In the genomic region with DNA sequence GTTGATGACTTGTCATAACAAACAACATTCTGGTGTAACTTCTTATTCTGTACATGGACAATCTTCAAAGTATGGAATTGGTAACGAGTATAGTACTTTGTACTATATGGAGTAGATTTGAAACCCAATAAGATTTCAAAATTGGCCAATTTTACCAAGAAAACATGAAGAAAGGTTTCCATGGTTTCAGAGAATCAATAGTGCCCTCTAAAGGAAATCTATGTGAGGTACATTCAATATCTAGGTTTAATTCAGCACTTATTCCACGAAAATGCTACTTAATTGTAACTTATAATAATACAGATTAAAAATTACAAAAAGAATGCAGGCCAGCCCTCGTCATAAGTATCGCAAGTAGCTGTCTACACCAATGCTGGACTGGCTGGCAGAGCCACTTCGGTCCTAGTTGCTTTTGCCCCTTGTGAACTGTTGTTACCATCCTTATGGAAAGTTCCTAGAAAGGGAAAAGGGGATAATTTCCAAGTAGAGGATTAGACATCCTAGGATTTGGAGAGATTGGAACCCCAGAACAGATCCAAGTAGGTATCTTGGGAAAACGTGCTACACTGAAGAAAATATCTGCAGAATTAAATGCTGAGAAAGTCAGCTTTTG, we compare ENCODE assay signal across 8 cellular contexts.
DNase-seq lines count a peak whose midpoint lies in the region; ATAC-seq, FAIRE-seq and TF ChIP-seq lines count a peak whose summit lies in the region.

No MANE protein-coding gene starts in this region.

- H3K36me3 ChIP-seq in pancreas, result no peaks in the 10 kb centered on the region

- peaks cover 0 to 2% (median 0%) of the 10 kb centered on the region in 3 donors for H3K27me3 Mint-ChIP-seq in immature natural killer cell (ENCODE audit: low read depth in 3 of 3)

- no peaks in the 10 kb centered on the region for H3K9me3 ChIP-seq in pancreas

- ATAC-seq in pancreas (peak in 3 of 4 donors; percentile 50 to 63 (median 59)), HG02763 (IDR thresholded peaks at IDR 0.05; ENCODE audit: unreplicated experiment) (no peak)

- peak; percentile 17 for DNase-seq in GM13977 (ENCODE audit: low spot score)
- peak; percentile 5 for DNase-seq in NCI-H2227 (lab: John Stamatoyannopoulos, UW; ENCODE audit: unreplicated experiment)
- no peak for DNase-seq in dorsolateral prefrontal cortex
- no peak for DNase-seq in pancreas
- no peak for DNase-seq in SW480 (ENCODE audit: low spot score)
- DNase-seq in immature natural killer cell, result no peak

- TF ChIP-seq CTCF in GM13977 (IDR thresholded peaks at IDR 0.05; ENCODE audit: extremely low read depth, insufficient read depth, missing control alignments), result peak; percentile 49
- peak; percentile 17 to 79 (median 64) for TF ChIP-seq CTCF in dorsolateral prefrontal cortex (IDR thresholded peaks at IDR 0.05 in 54 of 56, conservative IDR thresholded peaks at IDR 0.05 in 2 of 56; ENCODE audit: low read depth in 1 of 56, partially characterized antibody in 56 of 56)
- TF ChIP-seq CTCF in pancreas (IDR thresholded peaks at IDR 0.05), result peak in 3 of 4 donors; percentile 22 to 35 (median 23)

- FAIRE-seq in A204.1 (lab: Jason Lieb, UNC) (peak; percentile 92), pancreas (lab: Jason Lieb, UNC) (no peak)

- peaks cover 0 to 3% (median 3%) of the 10 kb centered on the region in 3 donors for H3K4me1 ChIP-seq in pancreas

- 23 to 25% methylated on average over 6 of the region's 6 CpGs for WGBS in pancreas, 2 donors

- H3K27me3 ChIP-seq in dorsolateral prefrontal cortex (no peaks in the 10 kb centered on the region), pancreas (no peaks in the 10 kb centered on the region)

- H3K36me3 Mint-ChIP-seq in immature natural killer cell, result no peaks in the 10 kb centered on the region

- H3K9me3 Mint-ChIP-seq in immature natural killer cell, result no peaks in the 10 kb centered on the region

- H3K27ac Mint-ChIP-seq in immature natural killer cell, result no peak overlapping the region

- no peaks in the 10 kb centered on the region for H3K4me1 Mint-ChIP-seq in immature natural killer cell

- intact Hi-C loops in dorsolateral prefrontal cortex (cut with DNase I) (loop anchor here in 1 of 2 donors (10.0 kb wide), 2 partner anchors 232 to 392 kb away; a partner anchor contains a TSS), pancreas (cut with DNase I) (no loop called here)

- H3K27ac ChIP-seq in dorsolateral prefrontal cortex (no peak overlapping the region), pancreas (no peak overlapping the region)

- H3K4me3 ChIP-seq in dorsolateral prefrontal cortex, result no peak overlapping the region
- H3K4me3 ChIP-seq in pancreas, result no peak overlapping the region

- H3K4me3 Mint-ChIP-seq in immature natural killer cell, result no peak overlapping the region

- in situ Hi-C loops in GM13977 (cut with MboI; ENCODE audit: low pct_unique_long_range_greater_than_20kb, low sequenced_read_pairs, unreplicated experiment), result no loop called here

Comparison
In these comparisons a context has a peak if more than half of its experiments do, and no peak if none do; other contexts are left out.
1. DNase-seq: peak in GM13977 (single experiment) and NCI-H2227 (single experiment); none in dorsolateral prefrontal cortex (0 of 10), pancreas (0 of 6), SW480 (single experiment) and immature natural killer cell (0 of 3).
2. Peak in every context shown above with its lines, with median percentiles within 50 percentile points of each other: CTCF ChIP-seq.